8 cellular contexts compared by ENCODE assay signal in the genomic region with DNA sequence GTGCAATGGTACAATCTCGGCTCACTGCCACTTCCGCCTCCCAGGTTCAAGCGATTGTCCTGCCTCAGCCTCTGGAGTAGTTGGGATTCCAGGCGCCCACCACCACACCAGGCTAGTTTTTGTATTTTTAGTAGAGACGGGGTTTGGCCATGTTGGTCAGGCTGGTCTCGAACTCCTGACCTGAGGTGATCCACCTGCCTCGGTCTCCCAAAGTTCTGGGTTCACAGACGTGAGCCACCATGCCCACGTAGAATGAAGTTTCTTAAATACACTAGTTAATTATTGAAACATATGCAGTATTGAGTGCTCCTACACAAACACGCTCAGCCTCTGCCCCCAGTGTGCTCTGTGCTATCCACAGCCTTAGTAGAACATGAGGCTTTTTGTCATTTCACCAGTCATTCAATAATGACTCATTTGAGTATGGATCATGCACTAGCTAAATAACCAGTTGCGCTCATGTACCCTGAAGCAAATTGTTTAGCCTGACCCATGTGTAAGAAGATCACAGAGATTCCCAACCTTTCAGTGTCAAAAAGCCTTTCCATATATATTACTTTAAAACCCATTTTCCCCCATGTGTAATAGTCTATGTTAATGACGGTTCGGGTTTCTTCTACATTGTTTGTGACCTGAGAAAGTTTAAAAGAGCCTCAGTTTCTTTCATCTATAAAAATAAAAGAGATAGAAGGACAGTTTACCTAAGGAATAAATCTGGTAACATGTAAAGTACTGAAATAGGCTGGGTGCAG. TPM values are rescaled to one million over a fixed set of nuclear protein-coding genes. Genes with fewer than 3 reads are reported as not detected.
DNase-seq lines count a peak whose midpoint lies in the region; ATAC-seq and TF ChIP-seq lines count a peak whose summit lies in the region.

No MANE protein-coding gene starts in this region.

- DNase-seq in left ventricle myocardium inferior = no peak
- DNase-seq in left ventricle myocardium superior = no peak
- peak; percentile 85 for DNase-seq in MG63
- DNase-seq in activated T-cell treated with anti-CD3 and anti-CD28 coated beads, Interleukin-2, amount 50 U/mL, for 48 hours = peak; percentile 88
- peak; percentile 82 for DNase-seq in stimulated activated CD4-positive, alpha-beta T cell treated with anti-CD3 and anti-CD28 coated beads, Interleukin-15, amount 100 ng/mL, for 24 hours
- no peak for DNase-seq in occipital lobe (lab: John Stamatoyannopoulos, UW)
- no peak for DNase-seq in globus pallidus (ENCODE audit: low spot score)

- H3K4me3 ChIP-seq in left ventricle myocardium inferior (no peak overlapping the region), MG63 (0 out of 2 replicates have a peak overlapping the region, but pooled peaks have one; percentile 0), gastroesophageal sphincter (no peak overlapping the region)

- ATAC-seq in left ventricle myocardium superior (no peak), gastroesophageal sphincter (no peak)

- H3K4me1 ChIP-seq in left ventricle myocardium inferior (peaks cover 66% of the 10 kb centered on the region), gastroesophageal sphincter (peaks cover 10 to 90% (median 16%) of the 10 kb centered on the region in 3 donors)

- no peak for TF ChIP-seq CTCF in left ventricle myocardium inferior (IDR thresholded peaks at IDR 0.05; ENCODE audit: borderline replicate concordance)
- no peak for TF ChIP-seq CTCF in gastroesophageal sphincter (IDR thresholded peaks at IDR 0.05)

- peak in 1 of 2 donors; percentile 5 for TF ChIP-seq POLR2A in gastroesophageal sphincter (IDR thresholded peaks at IDR 0.05)

- intact Hi-C loops in left ventricle myocardium inferior (cut with micrococcal nuclease) (no loop called here), left ventricle myocardium superior (cut with micrococcal nuclease) (no loop called here)

- 63 to 71% methylated on average over 3 to 4 of the region's 13 CpGs for WGBS in gastroesophageal sphincter (ENCODE audit: low coverage in 1 of 2), 2 donors

- H3K36me3 ChIP-seq in left ventricle myocardium inferior = peaks cover 15% of the 10 kb centered on the region
- H3K36me3 ChIP-seq in MG63 = peaks cover 43% of the 10 kb centered on the region
- H3K36me3 ChIP-seq in gastroesophageal sphincter = peaks cover 0 to 14% of the 10 kb centered on the region in 2 donors

- peak overlapping the region; percentile 5 for H3K27ac ChIP-seq in left ventricle myocardium inferior (replicated peaks)
- peak overlapping the region; percentile 13 to 94 (median 82) for H3K27ac ChIP-seq in gastroesophageal sphincter

- no peak for TF ChIP-seq EP300 in gastroesophageal sphincter (IDR thresholded peaks at IDR 0.05)

- H3K9me3 ChIP-seq in left ventricle myocardium inferior (replicated peaks) = no peaks in the 10 kb centered on the region
- H3K9me3 ChIP-seq in MG63 = no peaks in the 10 kb centered on the region
- no peaks in the 10 kb centered on the region for H3K9me3 ChIP-seq in gastroesophageal sphincter

- H3K27me3 ChIP-seq in left ventricle myocardium inferior (ENCODE audit: low read depth) (no peaks in the 10 kb centered on the region), MG63 (no peaks in the 10 kb centered on the region), gastroesophageal sphincter (no peaks in the 10 kb centered on the region)

RNA-seq across cellular contexts. Expression of a gene that starts 49.7 kb away (rescaled TPM):
- total RNA-seq in left ventricle myocardium inferior = 7.8 TPM
- 6.6 TPM for total RNA-seq in left ventricle myocardium superior
- 12.9 and 13.6 TPM in 2 replicates for total RNA-seq in MG63 (2014; rRNA removed; shearing (Covaris generic); ENCODE audit: low replicate concordance)
- 10 to 100 TPM in 2 of 4 donors, 1 to 10 TPM in 2; 3.6 to 17.1 (median 10.0) TPM for total RNA-seq in gastroesophageal sphincter
- 9.8 TPM for total RNA-seq in occipital lobe

RNA-seq across cellular contexts. Expression of a gene that starts 49.8 kb away (rescaled TPM):
- total RNA-seq in left ventricle myocardium inferior (20.3 TPM), left ventricle myocardium superior (23.4 TPM), gastroesophageal sphincter (10 to 100 TPM; 19.2 to 36.3 (median 27.6) TPM), occipital lobe (50.1 TPM)
- total RNA-seq in MG63 (2014; rRNA removed; shearing (Covaris generic); ENCODE audit: low replicate concordance) = 10.0 and 10.7 TPM in 2 replicates

Comparison
In these comparisons a context has a peak if more than half of its experiments do, and no peak if none do; other contexts are left out.
1. DNase-seq: peak in MG63 (single experiment), activated T-cell treated with anti-CD3 and anti-CD28 coated beads, Interleukin-2, amount 50 U/mL, for 48 hours (2 of 2) and stimulated activated CD4-positive, alpha-beta T cell treated with anti-CD3 and anti-CD28 coated beads, Interleukin-15, amount 100 ng/mL, for 24 hours (single experiment); none in left ventricle myocardium inferior (single experiment), left ventricle myocardium superior (single experiment), occipital lobe (single experiment) and globus pallidus (single experiment).